In genomic region chr10:102457591-102458150, GRCh38 we compare ENCODE assay signal across 1 cellular context.
TF ChIP-seq lines count a peak whose summit lies in the region.

No MANE protein-coding gene starts in this region.

TF ChIP-seq in GM23338, 12 proteins besides CTCF, POLR2A, EP300 and RAD21 (continued from another document):
- no peak for TF ChIP-seq ZNF462 (CRISPR knock-in tag; IDR thresholded peaks at IDR 0.05)
- TF ChIP-seq ZNF114 (CRISPR knock-in tag; IDR thresholded peaks at IDR 0.05) = no peak
- no peak for TF ChIP-seq REST (IDR thresholded peaks at IDR 0.05; ENCODE audit: unreplicated experiment)
- no peak for TF ChIP-seq JUNB (IDR thresholded peaks at IDR 0.05; ENCODE audit: unreplicated experiment)
- no peak for TF ChIP-seq POLR2AphosphoS5 (IDR thresholded peaks at IDR 0.05; ENCODE audit: low read depth)
- TF ChIP-seq EZH2 (IDR thresholded peaks at IDR 0.05; ENCODE audit: low read depth, unreplicated experiment) = no peak
- no peak for TF ChIP-seq STAT1 (IDR thresholded peaks at IDR 0.05; ENCODE audit: unreplicated experiment)
- TF ChIP-seq EZH2phosphoT487 (IDR thresholded peaks at IDR 0.05; ENCODE audit: unreplicated experiment) = no peak
- TF ChIP-seq NANOG (IDR thresholded peaks at IDR 0.05; ENCODE audit: borderline replicate concordance) = no peak
